Comparison of ENCODE assay signal across 8 cellular contexts in genomic region chr17:82298538-82299421, GRCh38. TPM values are rescaled to one million over a fixed set of nuclear protein-coding genes. Genes with fewer than 3 reads are reported as not detected.
DNase-seq lines count a peak whose midpoint lies in the region; ATAC-seq and TF ChIP-seq lines count a peak whose summit lies in the region.

No MANE protein-coding gene starts in this region.

- H3K9ac ChIP-seq in OCI-LY3 (ENCODE audit: low read length) (peak overlapping the region; percentile 87), parathyroid adenoma (no peak overlapping the region)

- H2AFZ ChIP-seq in OCI-LY3 (ENCODE audit: low read depth, low read length) (peak overlapping the region; percentile 86), parathyroid adenoma (peak overlapping the region; percentile 71)

- H3K36me3 ChIP-seq in OCI-LY3 (replicated peaks; ENCODE audit: low read depth, low read length) (no peaks in the 10 kb centered on the region), parathyroid adenoma (ENCODE audit: control insufficient read depth, insufficient read depth, low read length) (no peaks in the 10 kb centered on the region)

- no peaks in the 10 kb centered on the region for H4K20me1 ChIP-seq in OCI-LY3 (ENCODE audit: insufficient read depth, low read length)

- peaks cover 62% of the 10 kb centered on the region for H3K4me1 Mint-ChIP-seq in CD14-positive monocyte

- peaks cover 31 to 36% (median 34%) of the 10 kb centered on the region in 3 donors for H3K27me3 Mint-ChIP-seq in CD14-positive monocyte (ENCODE audit: low read depth in 3 of 3)

- H3K27ac Mint-ChIP-seq in CD14-positive monocyte, result peak overlapping the region; percentile 99 to 100 (median 100)

- intact Hi-C loops in CD14-positive monocyte (cut with micrococcal nuclease), result loop anchor here (2.0 to 10.0 kb wide), 4 partner anchors 26 to 156 kb away; partner anchors contain the start of genes CSNK1D (in 1 of the 2), CYBC1 (in 1 of the 2), NARF (in 1 of the 2) and SECTM1 (in 1 of the 2)

- DNase-seq in CD14-positive monocyte (ENCODE audit: low spot score) (no peak), coronary artery (ENCODE audit: low spot score) (no peak), G401 (ENCODE audit: low spot score) (no peak), NCI-H446 (lab: John Stamatoyannopoulos, UW) (no peak)
- no peak for DNase-seq in activated effector memory CD4-positive, alpha-beta T cell treated with anti-CD3 and anti-CD28 coated beads, Interleukin-2, amount 50 U/mL, for 16 hours

- H3K27ac ChIP-seq in OCI-LY3 (ENCODE audit: low read length) (peak overlapping the region; percentile 60; the same call in 1 of the 2 replicates), coronary artery (peak overlapping the region; percentile 47 to 93), parathyroid adenoma (peak overlapping the region; percentile 71)

- peaks cover 25% of the 10 kb centered on the region for H3K4me1 ChIP-seq in OCI-LY3 (ENCODE audit: low read length)
- H3K4me1 ChIP-seq in parathyroid adenoma, result peaks cover 8% of the 10 kb centered on the region

- H3K36me3 Mint-ChIP-seq in CD14-positive monocyte, result no peaks in the 10 kb centered on the region

- TF ChIP-seq CTCF in CD14-positive monocyte (IDR thresholded peaks at IDR 0.05), result no peak
- TF ChIP-seq CTCF in OCI-LY3 (IDR thresholded peaks at IDR 0.05; ENCODE audit: low read depth, low read length), result no peak
- TF ChIP-seq CTCF in coronary artery (IDR thresholded peaks at IDR 0.05), result no peak
- TF ChIP-seq CTCF in parathyroid adenoma (IDR thresholded peaks at IDR 0.05), result no peak

- in situ Hi-C loops in G401 (cut with HindIII; ENCODE audit: low sequenced_read_pairs), result loop anchor here (10.0 kb wide), 1 partner anchor 46 kb away; no protein-coding TSS in a partner anchor

- H3K79me2 ChIP-seq in OCI-LY3 (ENCODE audit: low read length) (no peaks in the 10 kb centered on the region), parathyroid adenoma (no peaks in the 10 kb centered on the region)

- H3K9me3 Mint-ChIP-seq in CD14-positive monocyte, result peaks cover 0 to 2% (median 0%) of the 10 kb centered on the region in 7 donors

- peak overlapping the region; percentile 74 to 89 for H3K4me3 Mint-ChIP-seq in CD14-positive monocyte

- peaks cover 10% of the 10 kb centered on the region for H3K27me3 ChIP-seq in OCI-LY3 (ENCODE audit: low read depth, low read length)
- no peaks in the 10 kb centered on the region for H3K27me3 ChIP-seq in parathyroid adenoma (ENCODE audit: control insufficient read depth, insufficient read depth, low read length)

- H3K4me2 ChIP-seq in OCI-LY3 (ENCODE audit: low read length) (peak overlapping the region; percentile 100), parathyroid adenoma (ENCODE audit: low read length) (peak overlapping the region; percentile 80)

- no peak for ATAC-seq in HG02642 (IDR thresholded peaks at IDR 0.05; ENCODE audit: poor library complexity, unreplicated experiment)

- H3K4me3 ChIP-seq in OCI-LY3 (ENCODE audit: low read length) (peak overlapping the region; percentile 91), coronary artery (peak overlapping the region; percentile 78), parathyroid adenoma (ENCODE audit: low read depth, low read length) (no peak overlapping the region)

- H3K9me3 ChIP-seq in OCI-LY3 (ENCODE audit: insufficient read depth, low read length) (no peaks in the 10 kb centered on the region), parathyroid adenoma (ENCODE audit: control insufficient read depth, low read length) (no peaks in the 10 kb centered on the region)

RNA-seq across cellular contexts. Expression of gene CD7, which starts 18.6 kb away (rescaled TPM):
- polyA plus RNA-seq in CD14-positive monocyte, result under 1 TPM; 0.38 to 0.42 TPM
- 3.8 and 26.3 TPM in 2 replicates for total RNA-seq in G401 (2014; rRNA removed; shearing (Covaris generic))

RNA-seq across cellular contexts. Expression of gene CSNK1D, which starts 25.3 kb away (rescaled TPM):
- polyA plus RNA-seq in CD14-positive monocyte, result 10 to 100 TPM; 47.0 to 60.9 TPM
- 83.1 and 87.7 TPM in 2 replicates for total RNA-seq in G401 (2014; rRNA removed; shearing (Covaris generic))

RNA-seq across cellular contexts. Expression of gene SECTM1, which starts 34.8 kb away (rescaled TPM):
- polyA plus RNA-seq in CD14-positive monocyte, result 100 to 1,000 TPM; 136 to 209 TPM
- total RNA-seq in G401 (2014; rRNA removed; shearing (Covaris generic)), result 3.1 and 10.5 TPM in 2 replicates
